2 cellular contexts compared by ENCODE assay signal in the genomic region with DNA sequence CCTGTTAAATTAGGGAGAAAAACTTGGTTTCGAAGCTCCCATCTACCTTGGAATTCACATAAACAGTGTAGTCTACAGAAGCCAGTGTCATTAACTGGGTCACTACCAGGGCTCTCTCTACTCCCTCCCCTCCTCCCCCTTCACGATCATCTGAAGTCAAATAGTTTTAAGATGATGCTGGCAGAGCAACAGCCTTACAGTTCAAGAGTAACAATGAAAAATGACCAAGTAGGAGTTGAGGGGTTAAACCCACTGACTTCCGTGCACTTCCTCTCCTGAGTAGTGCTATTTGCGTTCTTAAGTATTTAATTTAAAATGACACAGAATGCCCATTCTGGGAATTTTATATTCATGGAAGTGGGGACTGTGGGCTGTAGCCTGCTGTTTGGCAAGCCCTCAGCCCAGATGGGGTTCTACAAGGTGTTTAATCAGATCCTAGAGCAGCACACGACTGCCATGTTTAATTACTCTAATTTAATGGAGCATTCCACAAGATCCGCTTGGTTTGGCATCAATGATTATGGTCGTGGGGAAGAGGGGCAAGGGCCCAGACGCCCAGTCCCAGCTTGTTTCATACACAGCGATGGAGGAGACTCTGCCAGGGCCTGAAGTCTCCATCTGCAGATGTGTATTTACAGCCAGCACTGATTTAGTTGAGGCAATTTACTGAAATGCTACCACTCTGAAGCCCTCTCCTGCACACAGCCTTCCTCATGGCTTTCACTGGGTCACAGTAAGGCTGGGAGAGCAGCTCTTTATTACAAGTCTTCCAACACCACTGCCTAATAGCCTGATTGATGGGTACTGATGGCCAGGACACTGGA.
TF ChIP-seq lines count a peak whose summit lies in the region.

No MANE protein-coding gene starts in this region.

TF ChIP-seq in A549, 52 proteins besides CTCF, POLR2A, EP300 and RAD21 (continued from another document):
- TF ChIP-seq, protein P1, sequence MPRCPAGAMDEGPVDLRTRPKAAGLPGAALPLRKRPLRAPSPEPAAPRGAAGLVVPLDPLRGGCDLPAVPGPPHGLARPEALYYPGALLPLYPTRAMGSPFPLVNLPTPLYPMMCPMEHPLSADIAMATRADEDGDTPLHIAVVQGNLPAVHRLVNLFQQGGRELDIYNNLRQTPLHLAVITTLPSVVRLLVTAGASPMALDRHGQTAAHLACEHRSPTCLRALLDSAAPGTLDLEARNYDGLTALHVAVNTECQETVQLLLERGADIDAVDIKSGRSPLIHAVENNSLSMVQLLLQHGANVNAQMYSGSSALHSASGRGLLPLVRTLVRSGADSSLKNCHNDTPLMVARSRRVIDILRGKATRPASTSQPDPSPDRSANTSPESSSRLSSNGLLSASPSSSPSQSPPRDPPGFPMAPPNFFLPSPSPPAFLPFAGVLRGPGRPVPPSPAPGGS (IDR thresholded peaks at IDR 0.05): no peak
- TF ChIP-seq KDM1A (IDR thresholded peaks at IDR 0.05; ENCODE audit: low read depth): no peak
- TF ChIP-seq MYC (IDR thresholded peaks at IDR 0.05; ENCODE audit: borderline replicate concordance, low read length): no peak
- TF ChIP-seq, protein P2, sequence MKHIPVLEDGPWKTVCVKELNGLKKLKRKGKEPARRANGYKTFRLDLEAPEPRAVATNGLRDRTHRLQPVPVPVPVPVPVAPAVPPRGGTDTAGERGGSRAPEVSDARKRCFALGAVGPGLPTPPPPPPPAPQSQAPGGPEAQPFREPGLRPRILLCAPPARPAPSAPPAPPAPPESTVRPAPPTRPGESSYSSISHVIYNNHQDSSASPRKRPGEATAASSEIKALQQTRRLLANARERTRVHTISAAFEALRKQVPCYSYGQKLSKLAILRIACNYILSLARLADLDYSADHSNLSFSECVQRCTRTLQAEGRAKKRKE (CRISPR knock-in tag; IDR thresholded peaks at IDR 0.05; ENCODE audit: low read depth): no peak
- TF ChIP-seq HOXA7 (CRISPR knock-in tag; IDR thresholded peaks at IDR 0.05): no peak
- TF ChIP-seq, protein P3, sequence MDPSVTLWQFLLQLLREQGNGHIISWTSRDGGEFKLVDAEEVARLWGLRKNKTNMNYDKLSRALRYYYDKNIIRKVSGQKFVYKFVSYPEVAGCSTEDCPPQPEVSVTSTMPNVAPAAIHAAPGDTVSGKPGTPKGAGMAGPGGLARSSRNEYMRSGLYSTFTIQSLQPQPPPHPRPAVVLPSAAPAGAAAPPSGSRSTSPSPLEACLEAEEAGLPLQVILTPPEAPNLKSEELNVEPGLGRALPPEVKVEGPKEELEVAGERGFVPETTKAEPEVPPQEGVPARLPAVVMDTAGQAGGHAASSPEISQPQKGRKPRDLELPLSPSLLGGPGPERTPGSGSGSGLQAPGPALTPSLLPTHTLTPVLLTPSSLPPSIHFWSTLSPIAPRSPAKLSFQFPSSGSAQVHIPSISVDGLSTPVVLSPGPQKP (IDR thresholded peaks at IDR 0.05; ENCODE audit: low read depth, low read length): no peak

TF ChIP-seq in WTC11, 78 proteins besides CTCF, POLR2A, EP300 and RAD21 (continued from another document):
- TF ChIP-seq, protein P4, sequence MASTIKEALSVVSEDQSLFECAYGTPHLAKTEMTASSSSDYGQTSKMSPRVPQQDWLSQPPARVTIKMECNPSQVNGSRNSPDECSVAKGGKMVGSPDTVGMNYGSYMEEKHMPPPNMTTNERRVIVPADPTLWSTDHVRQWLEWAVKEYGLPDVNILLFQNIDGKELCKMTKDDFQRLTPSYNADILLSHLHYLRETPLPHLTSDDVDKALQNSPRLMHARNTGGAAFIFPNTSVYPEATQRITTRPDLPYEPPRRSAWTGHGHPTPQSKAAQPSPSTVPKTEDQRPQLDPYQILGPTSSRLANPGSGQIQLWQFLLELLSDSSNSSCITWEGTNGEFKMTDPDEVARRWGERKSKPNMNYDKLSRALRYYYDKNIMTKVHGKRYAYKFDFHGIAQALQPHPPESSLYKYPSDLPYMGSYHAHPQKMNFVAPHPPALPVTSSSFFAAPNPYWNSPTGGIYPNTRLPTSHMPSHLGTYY (CRISPR knock-in tag; IDR thresholded peaks at IDR 0.05): no peak
- TF ChIP-seq TCF7 (CRISPR knock-in tag; IDR thresholded peaks at IDR 0.05; ENCODE audit: low read depth): no peak
- TF ChIP-seq, protein P5, sequence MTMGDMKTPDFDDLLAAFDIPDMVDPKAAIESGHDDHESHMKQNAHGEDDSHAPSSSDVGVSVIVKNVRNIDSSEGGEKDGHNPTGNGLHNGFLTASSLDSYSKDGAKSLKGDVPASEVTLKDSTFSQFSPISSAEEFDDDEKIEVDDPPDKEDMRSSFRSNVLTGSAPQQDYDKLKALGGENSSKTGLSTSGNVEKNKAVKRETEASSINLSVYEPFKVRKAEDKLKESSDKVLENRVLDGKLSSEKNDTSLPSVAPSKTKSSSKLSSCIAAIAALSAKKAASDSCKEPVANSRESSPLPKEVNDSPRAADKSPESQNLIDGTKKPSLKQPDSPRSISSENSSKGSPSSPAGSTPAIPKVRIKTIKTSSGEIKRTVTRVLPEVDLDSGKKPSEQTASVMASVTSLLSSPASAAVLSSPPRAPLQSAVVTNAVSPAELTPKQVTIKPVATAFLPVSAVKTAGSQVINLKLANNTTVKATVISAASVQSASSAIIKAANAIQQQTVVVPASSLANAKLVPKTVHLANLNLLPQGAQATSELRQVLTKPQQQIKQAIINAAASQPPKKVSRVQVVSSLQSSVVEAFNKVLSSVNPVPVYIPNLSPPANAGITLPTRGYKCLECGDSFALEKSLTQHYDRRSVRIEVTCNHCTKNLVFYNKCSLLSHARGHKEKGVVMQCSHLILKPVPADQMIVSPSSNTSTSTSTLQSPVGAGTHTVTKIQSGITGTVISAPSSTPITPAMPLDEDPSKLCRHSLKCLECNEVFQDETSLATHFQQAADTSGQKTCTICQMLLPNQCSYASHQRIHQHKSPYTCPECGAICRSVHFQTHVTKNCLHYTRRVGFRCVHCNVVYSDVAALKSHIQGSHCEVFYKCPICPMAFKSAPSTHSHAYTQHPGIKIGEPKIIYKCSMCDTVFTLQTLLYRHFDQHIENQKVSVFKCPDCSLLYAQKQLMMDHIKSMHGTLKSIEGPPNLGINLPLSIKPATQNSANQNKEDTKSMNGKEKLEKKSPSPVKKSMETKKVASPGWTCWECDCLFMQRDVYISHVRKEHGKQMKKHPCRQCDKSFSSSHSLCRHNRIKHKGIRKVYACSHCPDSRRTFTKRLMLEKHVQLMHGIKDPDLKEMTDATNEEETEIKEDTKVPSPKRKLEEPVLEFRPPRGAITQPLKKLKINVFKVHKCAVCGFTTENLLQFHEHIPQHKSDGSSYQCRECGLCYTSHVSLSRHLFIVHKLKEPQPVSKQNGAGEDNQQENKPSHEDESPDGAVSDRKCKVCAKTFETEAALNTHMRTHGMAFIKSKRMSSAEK (CRISPR knock-in tag; IDR thresholded peaks at IDR 0.05; ENCODE audit: borderline replicate concordance): no peak
- TF ChIP-seq SMAD4 (CRISPR knock-in tag; IDR thresholded peaks at IDR 0.05): no peak
- TF ChIP-seq ZNF219 (CRISPR knock-in tag; IDR thresholded peaks at IDR 0.05; ENCODE audit: borderline replicate concordance): no peak
- no peak for TF ChIP-seq OVOL2 (CRISPR knock-in tag; IDR thresholded peaks at IDR 0.05; ENCODE audit: borderline replicate concordance)
